21 cellular contexts compared by ENCODE assay signal in genomic region chr4:59630922-59631321, GRCh38.
"Had no signal": no experiment of that assay in that cellular context is flagged by ENCODE, and none has a peak within 500 bp of the region (broad histone marks: within the 10 kb centered on the region; RNA-seq: fewer than 3 reads in every experiment).

No MANE protein-coding gene starts in this region.

- H3K27ac ChIP-seq: coronary artery, dorsolateral prefrontal cortex, esophagus muscularis mucosa, gastrocnemius medialis, heart right ventricle, left lung, lower lobe of right lung had no signal

- H3K27me3 ChIP-seq: dorsolateral prefrontal cortex, esophagus muscularis mucosa, gastrocnemius medialis, heart right ventricle, left lung had no signal

- ATAC-seq: gastrocnemius medialis, heart right ventricle, left cardiac atrium, left lung, left ventricle myocardium superior, lower lobe of right lung, mucosa of descending colon had no signal

- H3K4me3 ChIP-seq: coronary artery, dorsolateral prefrontal cortex, esophagus muscularis mucosa, gastrocnemius medialis, heart right ventricle, left lung, lower lobe of right lung, mucosa of descending colon had no signal

- H3K36me3 ChIP-seq: esophagus muscularis mucosa, gastrocnemius medialis, heart right ventricle, left lung, lower lobe of right lung had no signal

- H3K4me3 Mint-ChIP-seq: memory B cell, mesothelial cell of epicardium, naive B cell had no signal

- H3K36me3 Mint-ChIP-seq: memory B cell, mesothelial cell of epicardium, naive B cell had no signal

- H3K27me3 Mint-ChIP-seq: memory B cell had no signal

- H3K4me1 ChIP-seq: esophagus muscularis mucosa, gastrocnemius medialis, heart right ventricle, left lung, lower lobe of right lung had no signal

- DNase-seq: dermis blood vessel endothelial cell; dorsolateral prefrontal cortex; effector CD4-positive, alpha-beta T cell; effector memory CD4-positive, alpha-beta T cell; foreskin fibroblast; foreskin melanocyte; gastrocnemius medialis; glutamatergic neuron; head of caudate nucleus; heart right ventricle; hippocampal formation; left cardiac atrium; left lung; left ventricle myocardium superior; lower lobe of right lung; mucosa of descending colon; naive B cell had no signal

- H3K9me3 ChIP-seq: esophagus muscularis mucosa, gastrocnemius medialis, lower lobe of right lung, mucosa of descending colon had no signal

- H3K4me1 Mint-ChIP-seq: memory B cell, mesothelial cell of epicardium, naive B cell had no signal

- H3K27ac Mint-ChIP-seq: memory B cell, mesothelial cell of epicardium, naive B cell had no signal
